Comparison of ENCODE assay signal across 27 cellular contexts in genomic region chr20:61979701-61980635, GRCh38.
"Had no signal": no experiment of that assay in that cellular context is flagged by ENCODE, and none has a peak within 500 bp of the region (broad histone marks: within the 10 kb centered on the region; RNA-seq: fewer than 3 reads in every experiment).

No MANE protein-coding gene starts in this region.

- H3K4me2 ChIP-seq: SK-N-SH had no signal

- ATAC-seq: activated naive CD4-positive, alpha-beta T cell treated with anti-CD3 and anti-CD28 coated beads, Interleukin-2, amount 50 U/mL, for 72 hours; stimulated activated effector memory CD8-positive, alpha-beta T cell treated with anti-CD3 and anti-CD28 coated beads, Interleukin-12 subunit alpha, Interleukin-12 subunit beta, amount 100 ng/mL, for 72 hours; stimulated activated naive CD8-positive, alpha-beta T cell treated with anti-CD3 and anti-CD28 coated beads, Interleukin-15, amount 100 ng/mL, for 72 hours had no signal

- H3K4me3 Mint-ChIP-seq: activated CD4-positive, alpha-beta memory T cell treated with anti-CD3 and anti-CD28 coated beads, Interleukin-2, amount 10 ng/mL, durations not matched to agents 7 days and 5 days; activated CD4-positive, alpha-beta T cell treated with anti-CD3 and anti-CD28 coated beads, Interleukin-2, amount 10 ng/mL, durations not matched to agents 7 days and 5 days; activated T-cell treated with anti-CD3 and anti-CD28 coated beads, Interleukin-2, amount 50 U/mL, for 24 hours; nephron progenitor cell; stimulated activated effector memory CD8-positive, alpha-beta T cell treated with anti-CD3 and anti-CD28 coated beads, Interleukin-12 subunit alpha, Interleukin-12 subunit beta, amount 100 ng/mL, for 72 hours; stimulated activated naive CD8-positive, alpha-beta T cell treated with anti-CD3 and anti-CD28 coated beads, Interleukin-15, amount 100 ng/mL, for 72 hours; T-helper 1 cell treated with Interleukin-12 subunit alpha and Interleukin-12 subunit beta and Interleukin-4 antibody, amounts not matched to agents 30 μg/mL and 1 μg/mL, for 36 hours had no signal

- H3K4me3 ChIP-seq: adrenal gland, body of pancreas, coronary artery, dorsolateral prefrontal cortex, left lung, psoas muscle, upper lobe of left lung had no signal

- H3K27ac Mint-ChIP-seq: activated CD4-positive, alpha-beta memory T cell treated with anti-CD3 and anti-CD28 coated beads, Interleukin-2, amount 10 ng/mL, durations not matched to agents 7 days and 5 days; activated T-cell treated with anti-CD3 and anti-CD28 coated beads, Interleukin-2, amount 50 U/mL, for 24 hours; T-helper 1 cell treated with Interleukin-12 subunit alpha and Interleukin-12 subunit beta and Interleukin-4 antibody, amounts not matched to agents 30 μg/mL and 1 μg/mL, for 36 hours had no signal

- H3K4me1 ChIP-seq: adrenal gland, parathyroid adenoma, psoas muscle, upper lobe of left lung had no signal

- DNase-seq: activated CD4-positive, alpha-beta memory T cell treated with anti-CD3 and anti-CD28 coated beads, Interleukin-2, amount 10 ng/mL, durations not matched to agents 7 days and 5 days; activated CD4-positive, alpha-beta T cell treated with anti-CD3 and anti-CD28 coated beads for 1 hour; activated CD4-positive, alpha-beta T cell treated with anti-CD3 and anti-CD28 coated beads, Interleukin-2, amount 10 ng/mL, durations not matched to agents 7 days and 5 days; activated CD8-positive, alpha-beta memory T cell treated with anti-CD3 and anti-CD28 coated beads, Interleukin-2, amount 50 U/mL, for 48 hours; activated T-cell treated with anti-CD3 and anti-CD28 coated beads, Interleukin-2, amount 50 U/mL, for 24 hours; cerebellar nuclear complex; effector memory CD4-positive, alpha-beta T cell; kidney glomerular epithelial cell; stimulated activated CD4-positive, alpha-beta T cell treated with anti-CD3 and anti-CD28 coated beads, Interleukin-12 subunit alpha, Interleukin-12 subunit beta, amount 100 ng/mL, for 4 hours; stimulated activated CD4-positive, alpha-beta T cell treated with anti-CD3 and anti-CD28 coated beads, Interleukin-4, amount 100 ng/mL, for 1 hour; T1000 had no signal

- H3K36me3 ChIP-seq: adrenal gland had no signal

- H3K27me3 Mint-ChIP-seq: activated CD4-positive, alpha-beta memory T cell treated with anti-CD3 and anti-CD28 coated beads, Interleukin-2, amount 10 ng/mL, durations not matched to agents 7 days and 5 days; activated CD4-positive, alpha-beta T cell treated with anti-CD3 and anti-CD28 coated beads, Interleukin-2, amount 10 ng/mL, durations not matched to agents 7 days and 5 days; activated T-cell treated with anti-CD3 and anti-CD28 coated beads, Interleukin-2, amount 50 U/mL, for 24 hours; naive B cell; stimulated activated naive CD8-positive, alpha-beta T cell treated with anti-CD3 and anti-CD28 coated beads, Interleukin-15, amount 100 ng/mL, for 72 hours had no signal

- FAIRE-seq: frontal cortex had no signal

- H2AFZ ChIP-seq: parathyroid adenoma had no signal

- H3K9me3 ChIP-seq: adrenal gland, body of pancreas, left lung, psoas muscle, SK-N-SH, upper lobe of left lung had no signal

- H3K9ac ChIP-seq: parathyroid adenoma, SK-N-SH had no signal

- H3K27ac ChIP-seq: adrenal gland, body of pancreas, coronary artery, dorsolateral prefrontal cortex, left lung, parathyroid adenoma, psoas muscle, upper lobe of left lung had no signal

- H3K27me3 ChIP-seq: adrenal gland, body of pancreas, dorsolateral prefrontal cortex, left lung, upper lobe of left lung had no signal
